In the genomic region with DNA sequence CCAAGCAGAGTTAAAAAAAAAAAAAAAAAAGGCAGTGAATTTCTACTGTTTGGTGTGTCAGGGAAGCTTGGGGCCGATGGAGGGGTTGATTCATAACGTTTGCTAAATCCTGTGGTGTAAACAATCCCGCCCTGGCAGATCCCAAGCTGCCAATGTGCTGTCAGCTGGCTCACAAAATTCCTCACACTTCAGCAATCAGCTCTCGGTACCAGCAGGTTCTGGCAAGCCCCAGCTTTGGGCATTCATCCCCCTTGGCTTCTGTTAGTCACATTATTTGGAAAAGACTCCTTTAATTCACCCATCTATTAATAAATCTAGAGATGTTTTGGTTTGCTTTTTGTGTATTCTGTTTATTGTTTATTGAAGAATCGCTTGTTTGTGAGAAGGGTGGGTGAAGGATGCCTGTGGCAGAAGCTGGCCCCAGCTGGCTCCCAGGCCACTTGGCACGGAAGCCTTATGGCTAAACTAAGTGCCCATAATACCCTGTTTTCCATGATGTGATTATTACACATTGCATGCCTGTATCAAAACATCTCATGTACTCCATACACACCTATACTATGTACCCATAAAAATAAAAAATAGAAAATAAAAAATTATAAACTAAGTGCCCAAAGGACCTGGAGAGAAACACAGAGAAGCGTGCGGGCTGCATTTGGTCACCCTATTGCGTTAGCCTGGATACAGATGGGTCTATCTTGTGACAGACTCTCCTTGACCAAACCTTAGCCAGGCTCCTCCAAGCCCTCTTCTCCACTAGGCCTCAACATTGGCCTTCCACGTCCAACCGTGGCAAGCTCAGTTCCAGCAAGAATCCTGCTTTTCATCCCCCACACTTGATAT, we compare ENCODE assay signal across 8 cellular contexts.
A peak's percentile ranks its signal among the peaks of the same experiment; 100 is the strongest.
DNase-seq lines count a peak whose midpoint lies in the region; ATAC-seq and TF ChIP-seq lines count a peak whose summit lies in the region.
"Had no signal": no experiment of that assay in that cellular context is flagged by ENCODE, and none has a peak within 500 bp of the region (broad histone marks: within the 10 kb centered on the region; RNA-seq: fewer than 3 reads in every experiment).

No MANE protein-coding gene starts in this region.

- peak overlapping the region; percentile 1 to 69 (median 44) for H3K27ac ChIP-seq in esophagus muscularis mucosa (replicated peaks in 1 of 4)
- H3K27ac ChIP-seq: ovary had no signal

- TF ChIP-seq CTCF in esophagus muscularis mucosa (IDR thresholded peaks at IDR 0.05): no peak

- intact Hi-C loops in esophagus muscularis mucosa (cut with DNase I): no loop called here

- WGBS in esophagus muscularis mucosa: 65% methylated on average over 11 of the region's 11 CpGs

- no peak for TF ChIP-seq EP300 in esophagus muscularis mucosa (IDR thresholded peaks at IDR 0.05)

- no peaks in the 10 kb centered on the region for H3K27me3 ChIP-seq in esophagus muscularis mucosa
- H3K27me3 ChIP-seq: ovary had no signal

- no peaks in the 10 kb centered on the region for H3K36me3 ChIP-seq in esophagus muscularis mucosa
- H3K36me3 ChIP-seq: ovary had no signal

- DNase-seq in NCI-H2171 treated with DMSO at 0.1 percent for 48 hours (lab: John Stamatoyannopoulos, UW): peak; percentile 82
- DNase-seq in esophagus muscularis mucosa (ENCODE audit: extremely low spot score): no peak
- peak; percentile 64 for DNase-seq in mesenteric fat pad (ENCODE audit: low spot score)
- peak; percentile 57 for DNase-seq in ureter (ENCODE audit: low spot score)

- no peak overlapping the region for H3K4me3 ChIP-seq in esophagus muscularis mucosa
- H3K4me3 ChIP-seq: ovary had no signal

- TF ChIP-seq POLR2A in esophagus muscularis mucosa (IDR thresholded peaks at IDR 0.05; ENCODE audit: low read depth): no peak

- peaks cover 31 to 51% (median 42%) of the 10 kb centered on the region in 4 donors for H3K4me1 ChIP-seq in esophagus muscularis mucosa

- peaks cover 0 to 7% (median 0%) of the 10 kb centered on the region in 4 donors for H3K9me3 ChIP-seq in esophagus muscularis mucosa
- H3K9me3 ChIP-seq: ovary had no signal

- ATAC-seq in HG03520 (IDR thresholded peaks at IDR 0.05; ENCODE audit: unreplicated experiment) (no peak), SK-N-SH treated with all-trans-retinoic acid at 6 μM for 48 hours (no peak), GM21381 (IDR thresholded peaks at IDR 0.05; ENCODE audit: unreplicated experiment) (no peak)

TF ChIP-seq in SK-N-SH treated with all-trans-retinoic acid at 6 μM for 48 hours, 23 proteins besides CTCF, POLR2A, EP300 and RAD21:
- TF ChIP-seq CSDC2 (CRISPR knock-in tag; IDR thresholded peaks at IDR 0.05): no peak
- no peak for TF ChIP-seq ZNF565 (CRISPR knock-in tag; conservative IDR thresholded peaks at IDR 0.05; ENCODE audit: low read depth)
- TF ChIP-seq RARB (CRISPR knock-in tag; IDR thresholded peaks at IDR 0.05): no peak
- no peak for TF ChIP-seq ISL1 (CRISPR knock-in tag; IDR thresholded peaks at IDR 0.05)
- TF ChIP-seq, protein P1, sequence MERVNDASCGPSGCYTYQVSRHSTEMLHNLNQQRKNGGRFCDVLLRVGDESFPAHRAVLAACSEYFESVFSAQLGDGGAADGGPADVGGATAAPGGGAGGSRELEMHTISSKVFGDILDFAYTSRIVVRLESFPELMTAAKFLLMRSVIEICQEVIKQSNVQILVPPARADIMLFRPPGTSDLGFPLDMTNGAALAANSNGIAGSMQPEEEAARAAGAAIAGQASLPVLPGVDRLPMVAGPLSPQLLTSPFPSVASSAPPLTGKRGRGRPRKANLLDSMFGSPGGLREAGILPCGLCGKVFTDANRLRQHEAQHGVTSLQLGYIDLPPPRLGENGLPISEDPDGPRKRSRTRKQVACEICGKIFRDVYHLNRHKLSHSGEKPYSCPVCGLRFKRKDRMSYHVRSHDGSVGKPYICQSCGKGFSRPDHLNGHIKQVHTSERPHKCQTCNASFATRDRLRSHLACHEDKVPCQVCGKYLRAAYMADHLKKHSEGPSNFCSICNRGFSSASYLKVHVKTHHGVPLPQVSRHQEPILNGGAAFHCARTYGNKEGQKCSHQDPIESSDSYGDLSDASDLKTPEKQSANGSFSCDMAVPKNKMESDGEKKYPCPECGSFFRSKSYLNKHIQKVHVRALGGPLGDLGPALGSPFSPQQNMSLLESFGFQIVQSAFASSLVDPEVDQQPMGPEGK (CRISPR knock-in tag; IDR thresholded peaks at IDR 0.05; ENCODE audit: borderline replicate concordance): no peak
TF ChIP-seq in SK-N-SH treated with all-trans-retinoic acid at 6 μM for 48 hours: peak in this region for 0.
